7 cellular contexts compared by ENCODE assay signal in the genomic region with DNA sequence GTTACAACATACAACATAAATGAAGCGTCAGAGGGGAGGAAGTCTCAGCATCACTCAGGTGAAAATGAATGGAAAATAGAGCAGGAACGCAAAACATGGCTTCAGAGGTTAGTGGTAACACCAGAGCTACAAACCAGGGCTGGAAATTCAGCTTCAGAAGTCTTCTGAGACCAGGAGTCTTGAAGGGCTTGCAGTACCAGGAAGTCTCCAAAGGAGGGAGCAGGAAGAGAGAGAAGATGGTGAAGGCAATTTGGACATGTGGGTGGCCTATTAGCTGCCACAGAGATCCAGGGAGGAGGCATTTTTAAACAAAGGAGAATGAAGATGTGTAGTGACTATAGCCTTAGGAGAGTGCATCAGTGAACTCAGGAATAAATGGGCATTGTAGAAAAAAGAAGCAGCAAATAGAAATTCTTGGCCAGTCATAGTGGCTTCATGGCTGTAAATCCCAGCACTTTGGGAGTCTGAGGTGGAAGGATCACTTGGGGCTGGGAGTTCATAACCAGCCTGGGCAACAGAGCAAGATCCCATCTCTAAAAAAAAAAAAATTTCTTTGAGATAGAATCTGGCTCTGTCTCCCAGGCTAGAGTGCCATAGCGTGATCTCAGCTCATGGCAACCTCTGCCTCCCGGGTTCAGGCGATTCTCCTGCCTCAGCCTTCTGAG. TPM values are rescaled to one million over a fixed set of nuclear protein-coding genes. Genes with fewer than 3 reads are reported as not detected.
DNase-seq lines count a peak whose midpoint lies in the region; ATAC-seq and TF ChIP-seq lines count a peak whose summit lies in the region.

No MANE protein-coding gene starts in this region.

- no peak overlapping the region for H3K4me3 ChIP-seq in MM.1S (ENCODE audit: low read length)
- H3K4me3 ChIP-seq in suprapubic skin, result no peak overlapping the region

- H3K79me2 ChIP-seq in MM.1S (ENCODE audit: low read length), result no peaks in the 10 kb centered on the region

- no peaks in the 10 kb centered on the region for H4K20me1 ChIP-seq in MM.1S (ENCODE audit: insufficient read depth, low read length)

- H3K27me3 ChIP-seq in MM.1S (replicated peaks; ENCODE audit: insufficient read depth, low read length), result no peaks in the 10 kb centered on the region
- no peaks in the 10 kb centered on the region for H3K27me3 ChIP-seq in suprapubic skin

- ATAC-seq in GM21576 (IDR thresholded peaks at IDR 0.05; ENCODE audit: unreplicated experiment), result peak; percentile 64
- ATAC-seq in SK-N-SH treated with all-trans-retinoic acid at 6 μM for 48 hours, result peak; percentile 96

- H3F3A ChIP-seq in MM.1S (ENCODE audit: insufficient read depth, low read length), result no peaks in the 10 kb centered on the region

- H3K27ac ChIP-seq in MM.1S (ENCODE audit: low read length) (no peak overlapping the region), suprapubic skin (no peak overlapping the region)

- TF ChIP-seq CTCF in MM.1S (IDR thresholded peaks at IDR 0.05; ENCODE audit: low read length) (peak; percentile 86), suprapubic skin (IDR thresholded peaks at IDR 0.05) (peak; percentile 75 to 88)

- DNase-seq in EH (ENCODE audit: low read depth), result peak; percentile 86
- DNase-seq in MM.1S, result peak; percentile 76
- peak; percentile 65 for DNase-seq in cerebellum (ENCODE audit: low spot score)
- peak; percentile 87 for DNase-seq in left kidney (ENCODE audit: low read depth, low spot score)
- DNase-seq in suprapubic skin (ENCODE audit: low spot score in 2 of 2), result no peak

- peak overlapping the region; percentile 84 for H2AFZ ChIP-seq in MM.1S (ENCODE audit: low read length)

- H3K9me3 ChIP-seq in MM.1S (replicated peaks; ENCODE audit: insufficient read depth, low read length) (no peaks in the 10 kb centered on the region), suprapubic skin (no peaks in the 10 kb centered on the region)

- WGBS in suprapubic skin, result 79% methylated on average over 5 of the region's 5 CpGs

- H3K4me1 ChIP-seq in MM.1S (ENCODE audit: low read length) (no peaks in the 10 kb centered on the region), suprapubic skin (no peaks in the 10 kb centered on the region)

- TF ChIP-seq POLR2A in suprapubic skin (IDR thresholded peaks at IDR 0.05), result no peak

- no peaks in the 10 kb centered on the region for H3K9me2 ChIP-seq in MM.1S (replicated peaks; ENCODE audit: insufficient read depth, low read length)

- no peak overlapping the region for H3K9ac ChIP-seq in MM.1S (ENCODE audit: low read length)

- no peak overlapping the region for H3K4me2 ChIP-seq in MM.1S (ENCODE audit: low read depth, low read length)

- H3K36me3 ChIP-seq in MM.1S (replicated peaks; ENCODE audit: insufficient read depth, low read length), result no peaks in the 10 kb centered on the region
- no peaks in the 10 kb centered on the region for H3K36me3 ChIP-seq in suprapubic skin

- no peak for TF ChIP-seq EP300 in suprapubic skin (IDR thresholded peaks at IDR 0.05)

TF ChIP-seq in SK-N-SH treated with all-trans-retinoic acid at 6 μM for 48 hours, 23 proteins besides CTCF, POLR2A, EP300 and RAD21:
- TF ChIP-seq SNAI2 (CRISPR knock-in tag; IDR thresholded peaks at IDR 0.05) (no peak), ZNF70 (CRISPR knock-in tag; IDR thresholded peaks at IDR 0.05) (no peak), RARB (CRISPR knock-in tag; IDR thresholded peaks at IDR 0.05) (no peak), ARNTL (CRISPR knock-in tag; IDR thresholded peaks at IDR 0.05; ENCODE audit: borderline replicate concordance, low read depth) (no peak), CSDC2 (CRISPR knock-in tag; IDR thresholded peaks at IDR 0.05) (no peak)
- TF ChIP-seq, protein P1, sequence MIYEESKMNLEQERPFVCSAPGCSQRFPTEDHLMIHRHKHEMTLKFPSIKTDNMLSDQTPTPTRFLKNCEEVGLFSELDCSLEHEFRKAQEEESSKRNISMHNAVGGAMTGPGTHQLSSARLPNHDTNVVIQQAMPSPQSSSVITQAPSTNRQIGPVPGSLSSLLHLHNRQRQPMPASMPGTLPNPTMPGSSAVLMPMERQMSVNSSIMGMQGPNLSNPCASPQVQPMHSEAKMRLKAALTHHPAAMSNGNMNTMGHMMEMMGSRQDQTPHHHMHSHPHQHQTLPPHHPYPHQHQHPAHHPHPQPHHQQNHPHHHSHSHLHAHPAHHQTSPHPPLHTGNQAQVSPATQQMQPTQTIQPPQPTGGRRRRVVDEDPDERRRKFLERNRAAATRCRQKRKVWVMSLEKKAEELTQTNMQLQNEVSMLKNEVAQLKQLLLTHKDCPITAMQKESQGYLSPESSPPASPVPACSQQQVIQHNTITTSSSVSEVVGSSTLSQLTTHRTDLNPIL (CRISPR knock-in tag; IDR thresholded peaks at IDR 0.05; ENCODE audit: low read depth), result no peak
- TF ChIP-seq, protein P2, sequence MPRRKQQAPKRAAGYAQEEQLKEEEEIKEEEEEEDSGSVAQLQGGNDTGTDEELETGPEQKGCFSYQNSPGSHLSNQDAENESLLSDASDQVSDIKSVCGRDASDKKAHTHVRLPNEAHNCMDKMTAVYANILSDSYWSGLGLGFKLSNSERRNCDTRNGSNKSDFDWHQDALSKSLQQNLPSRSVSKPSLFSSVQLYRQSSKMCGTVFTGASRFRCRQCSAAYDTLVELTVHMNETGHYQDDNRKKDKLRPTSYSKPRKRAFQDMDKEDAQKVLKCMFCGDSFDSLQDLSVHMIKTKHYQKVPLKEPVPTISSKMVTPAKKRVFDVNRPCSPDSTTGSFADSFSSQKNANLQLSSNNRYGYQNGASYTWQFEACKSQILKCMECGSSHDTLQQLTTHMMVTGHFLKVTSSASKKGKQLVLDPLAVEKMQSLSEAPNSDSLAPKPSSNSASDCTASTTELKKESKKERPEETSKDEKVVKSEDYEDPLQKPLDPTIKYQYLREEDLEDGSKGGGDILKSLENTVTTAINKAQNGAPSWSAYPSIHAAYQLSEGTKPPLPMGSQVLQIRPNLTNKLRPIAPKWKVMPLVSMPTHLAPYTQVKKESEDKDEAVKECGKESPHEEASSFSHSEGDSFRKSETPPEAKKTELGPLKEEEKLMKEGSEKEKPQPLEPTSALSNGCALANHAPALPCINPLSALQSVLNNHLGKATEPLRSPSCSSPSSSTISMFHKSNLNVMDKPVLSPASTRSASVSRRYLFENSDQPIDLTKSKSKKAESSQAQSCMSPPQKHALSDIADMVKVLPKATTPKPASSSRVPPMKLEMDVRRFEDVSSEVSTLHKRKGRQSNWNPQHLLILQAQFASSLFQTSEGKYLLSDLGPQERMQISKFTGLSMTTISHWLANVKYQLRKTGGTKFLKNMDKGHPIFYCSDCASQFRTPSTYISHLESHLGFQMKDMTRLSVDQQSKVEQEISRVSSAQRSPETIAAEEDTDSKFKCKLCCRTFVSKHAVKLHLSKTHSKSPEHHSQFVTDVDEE (CRISPR knock-in tag; IDR thresholded peaks at IDR 0.05), result no peak
- TF ChIP-seq, protein P3, sequence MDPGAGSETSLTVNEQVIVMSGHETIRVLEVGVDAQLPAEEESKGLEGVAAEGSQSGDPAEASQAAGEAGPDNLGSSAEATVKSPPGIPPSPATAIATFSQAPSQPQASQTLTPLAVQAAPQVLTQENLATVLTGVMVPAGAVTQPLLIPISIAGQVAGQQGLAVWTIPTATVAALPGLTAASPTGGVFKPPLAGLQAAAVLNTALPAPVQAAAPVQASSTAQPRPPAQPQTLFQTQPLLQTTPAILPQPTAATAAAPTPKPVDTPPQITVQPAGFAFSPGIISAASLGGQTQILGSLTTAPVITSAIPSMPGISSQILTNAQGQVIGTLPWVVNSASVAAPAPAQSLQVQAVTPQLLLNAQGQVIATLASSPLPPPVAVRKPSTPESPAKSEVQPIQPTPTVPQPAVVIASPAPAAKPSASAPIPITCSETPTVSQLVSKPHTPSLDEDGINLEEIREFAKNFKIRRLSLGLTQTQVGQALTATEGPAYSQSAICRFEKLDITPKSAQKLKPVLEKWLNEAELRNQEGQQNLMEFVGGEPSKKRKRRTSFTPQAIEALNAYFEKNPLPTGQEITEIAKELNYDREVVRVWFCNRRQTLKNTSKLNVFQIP (CRISPR knock-in tag; IDR thresholded peaks at IDR 0.05; ENCODE audit: borderline replicate concordance, low read depth), result no peak

RNA-seq across cellular contexts. Expression of a gene that starts 9.3 kb away (rescaled TPM):
- total RNA-seq in cerebellum (41.6 TPM), suprapubic skin (1 to 10 TPM in 3 of 4 donors, under 1 TPM in 1; 0.98 to 3.2 (median 2.6) TPM)

RNA-seq across cellular contexts. Expression of a gene that starts 23.6 kb away (rescaled TPM):
- 27.1 TPM for total RNA-seq in cerebellum
- total RNA-seq in suprapubic skin, result 10 to 100 TPM in 3 of 4 donors, 1 to 10 TPM in 1; 6.8 to 35.7 (median 12.9) TPM

Comparison
In these comparisons a context has a peak if more than half of its experiments do, and no peak if none do; other contexts are left out.
1. DNase-seq: peak in EH (single experiment), MM.1S (single experiment), cerebellum (single experiment) and left kidney (single experiment); none in suprapubic skin (0 of 2).
2. RNA of a gene that starts 9.3 kb away (total RNA-seq): 41.6 TPM in cerebellum (single experiment); 0.98 to 3.2 TPM in suprapubic skin; every median in the first group is over 10 times any median in the second.